ENCODE assay signal across 25 cellular contexts in the genomic region with DNA sequence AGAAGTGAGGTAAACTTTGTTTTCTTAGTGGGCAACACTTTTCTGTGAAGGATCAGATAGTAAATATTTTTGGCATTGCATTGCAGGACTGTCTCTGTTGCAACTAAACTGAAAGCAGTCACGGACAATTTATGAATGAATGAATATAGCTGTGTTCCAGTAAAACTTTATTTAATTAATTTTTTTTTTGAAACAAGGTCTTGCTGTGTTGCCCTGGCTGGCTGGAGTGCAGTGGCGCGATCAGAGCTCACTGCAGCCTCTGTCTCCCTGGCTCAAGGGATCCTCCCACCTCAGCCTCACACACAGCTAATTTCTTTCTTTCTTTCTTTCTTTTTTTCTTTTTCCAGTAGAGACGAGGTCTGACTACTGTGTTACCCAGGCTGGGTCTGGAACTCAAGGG. TPM values are rescaled to one million over a fixed set of nuclear protein-coding genes. Genes with fewer than 3 reads are reported as not detected.
A peak's percentile ranks its signal among the peaks of the same experiment; 100 is the strongest.
DNase-seq lines count a peak whose midpoint lies in the region; ATAC-seq, FAIRE-seq and TF ChIP-seq lines count a peak whose summit lies in the region.
"Had no signal": no experiment of that assay in that cellular context is flagged by ENCODE, and none has a peak within 500 bp of the region (broad histone marks: within the 10 kb centered on the region; RNA-seq: fewer than 3 reads in every experiment).

No MANE protein-coding gene starts in this region.

- H3K9me3 Mint-ChIP-seq in neural progenitor cell: peaks cover 31% of the 10 kb centered on the region

- no peak overlapping the region for H2AFZ ChIP-seq in HepG2 (ENCODE audit: low read length)
- H2AFZ ChIP-seq in GM12878 (ENCODE audit: control insufficient read depth, low read depth, low read length): no peak overlapping the region
- no peak overlapping the region for H2AFZ ChIP-seq in neural progenitor cell (replicated peaks)

- no TSS peak for BruUV-seq in HepG2 (replicated peaks; lab: Mats Ljungman, UMichigan)
- BruUV-seq in GM12878 (replicated peaks; lab: Mats Ljungman, UMichigan): no TSS peak

- H4K20me1 ChIP-seq in HepG2 (ENCODE audit: insufficient read depth, low read length) (peaks cover 2% of the 10 kb centered on the region; the same call in 1 of the 2 replicates), GM12878 (ENCODE audit: control insufficient read depth, insufficient read depth) (no peaks in the 10 kb centered on the region), neural progenitor cell (ENCODE audit: low read depth) (peaks cover 2% of the 10 kb centered on the region)

- RAD21 ChIA-PET in GM12878 (lab: Charles Lee; ENCODE audit: unreplicated experiment): no interaction called here

- intact Hi-C loops in HepG2 (cut with micrococcal nuclease; ENCODE audit: unreplicated experiment): loop anchor here (2.0 kb wide), 1 partner anchor 16 kb away; the partner anchor contains the start of genes NDUFB11 and RBM10
- intact Hi-C loops in right lobe of liver (cut with DNase I): no loop called here
- intact Hi-C loops in GM12878 (cut with micrococcal nuclease; ENCODE audit: unreplicated experiment): no loop called here

- DNase-seq in HepG2 (ENCODE audit: low spot score): no peak
- no peak for DNase-seq in right lobe of liver
- DNase-seq in GM12878 (ENCODE audit: low read depth, low spot score): no peak
- peak; percentile 8 for DNase-seq in mesenteric fat pad (ENCODE audit: low spot score)
- DNase-seq in NOMO-1 treated with dmso at 0.1 percent for 144 hours (lab: John Stamatoyannopoulos, UW; ENCODE audit: unreplicated experiment): no peak
- DNase-seq in DMS114 treated with DMSO at 0.1 percent for 48 hours (lab: John Stamatoyannopoulos, UW; ENCODE audit: unreplicated experiment): no peak
- DNase-seq in neural progenitor cell (ENCODE audit: low spot score): no peak
- DNase-seq: Calu3, DMS153, DND-41, H7, Kasumi-1, NCI-H1105, NCI-H146, NCI-H1930, NCI-H2107, NCI-H524, NCI-H774, PC-3 had no signal

- no peaks in the 10 kb centered on the region for H3F3A ChIP-seq in neural progenitor cell (ENCODE audit: low read depth)

- 93% methylated on average over 4 of the region's 4 CpGs for WGBS in HepG2 (ENCODE audit: low lambda C conversion rate)
- 40% methylated on average over 4 of the region's 4 CpGs for WGBS in right lobe of liver (ENCODE audit: insufficient coverage, low coverage, low lambda C conversion rate, missing lambda C conversion rate)
- WGBS in GM12878 (ENCODE audit: insufficient coverage, insufficient replicate concordance, low lambda C conversion rate, missing lambda C conversion rate): 62% methylated on average over 4 of the region's 4 CpGs

- H3K4me1 ChIP-seq in HepG2 (ENCODE audit: insufficient read depth, low read length) (peaks cover 36% of the 10 kb centered on the region), right lobe of liver (peaks cover 0 to 22% (median 3%) of the 10 kb centered on the region in 4 donors), GM12878 (ENCODE audit: control insufficient read depth, insufficient read depth, low read length) (no peaks in the 10 kb centered on the region), neural progenitor cell (no peaks in the 10 kb centered on the region)

- H3K36me3 Mint-ChIP-seq in neural progenitor cell: peaks cover 36% of the 10 kb centered on the region

- TF ChIP-seq CTCF in HepG2 (CRISPR knock-in tag; IDR thresholded peaks at IDR 0.05): no peak
- no peak for TF ChIP-seq CTCF in right lobe of liver (IDR thresholded peaks at IDR 0.05)
- TF ChIP-seq CTCF in GM12878 (IDR thresholded peaks at IDR 0.05 in 2 of 3, conservative IDR thresholded peaks at IDR 0.05 in 1 of 3; ENCODE audit: control insufficient read depth in 2 of 3, extremely low read depth in 1 of 3, insufficient read depth in 1 of 3, low read depth in 3 of 3, low read length in 3 of 3): no peak
- no peak for TF ChIP-seq CTCF in neural progenitor cell (IDR thresholded peaks at IDR 0.05)

- H3K4me3 ChIP-seq in HepG2 (replicated peaks in 1 of 3; ENCODE audit: insufficient read depth in 1 of 3, low read depth in 2 of 3, low read length in 3 of 3) (no peak overlapping the region), right lobe of liver (no peak overlapping the region), GM12878 (no peak overlapping the region), neural progenitor cell (no peak overlapping the region)
- H3K4me3 ChIP-seq: K562 had no signal

- H3K36me3 ChIP-seq in HepG2 (replicated peaks in 1 of 2; ENCODE audit: control insufficient read depth in 1 of 2, insufficient read depth in 2 of 2, low read length in 2 of 2) (peaks cover 2 to 10% of the 10 kb centered on the region in 2 experiments; a peak in 2 of 5 replicates), right lobe of liver (no peaks in the 10 kb centered on the region), GM12878 (ENCODE audit: control insufficient read depth in 2 of 2, insufficient read depth in 2 of 2, low read length in 1 of 2) (peaks cover 0 to 3% of the 10 kb centered on the region in 2 experiments; a peak in 2 of 4 replicates), neural progenitor cell (no peaks in the 10 kb centered on the region)

- TF ChIP-seq POLR2A in HepG2 (IDR thresholded peaks at IDR 0.05; ENCODE audit: insufficient read depth in 1 of 2, low read depth in 2 of 2, low read length in 2 of 2): no peak
- TF ChIP-seq POLR2A in right lobe of liver (IDR thresholded peaks at IDR 0.05): no peak
- no peak for TF ChIP-seq POLR2A in GM12878 (IDR thresholded peaks at IDR 0.05; ENCODE audit: low read depth, low read length)

- H3K79me2 ChIP-seq in HepG2 (ENCODE audit: insufficient read depth, low read length): peaks cover 42% of the 10 kb centered on the region
- peaks cover 9% of the 10 kb centered on the region for H3K79me2 ChIP-seq in GM12878 (ENCODE audit: control insufficient read depth, insufficient read depth, low read length)
- H3K79me2 ChIP-seq in neural progenitor cell (ENCODE audit: low read depth): peaks cover 97% of the 10 kb centered on the region

- no peak for FAIRE-seq in HepG2 (lab: Jason Lieb, UNC)
- FAIRE-seq in GM12878 (lab: Jason Lieb, UNC): peak; percentile 23
- FAIRE-seq: A204.1, GM19239, K562 had no signal

- H3K4me3 Mint-ChIP-seq in neural progenitor cell: no peak overlapping the region
- H3K4me3 Mint-ChIP-seq: B cell had no signal

- CTCF ChIA-PET in HepG2 (lab: Yijun Ruan, JAX; ENCODE audit: low intra/inter-chr PET ratio, low total read pairs) (no interaction called here), GM12878 (lab: Yijun Ruan, JAX) (no interaction called here)

- TF ChIP-seq EP300 in HepG2 (IDR thresholded peaks at IDR 0.05; ENCODE audit: low read depth in 2 of 2, low read length in 2 of 2): no peak
- TF ChIP-seq EP300 in HepG2 (CRISPR knock-in tag; IDR thresholded peaks at IDR 0.05; ENCODE audit: borderline replicate concordance): no peak
- TF ChIP-seq EP300 in GM12878 (IDR thresholded peaks at IDR 0.05; ENCODE audit: borderline replicate concordance in 1 of 2, control insufficient read depth in 1 of 2, low read depth in 2 of 2, low read length in 2 of 2): no peak

- no peaks in the 10 kb centered on the region for H3K4me1 Mint-ChIP-seq in neural progenitor cell

- H3K27ac Mint-ChIP-seq in neural progenitor cell: no peak overlapping the region
- H3K27ac Mint-ChIP-seq: B cell had no signal

- H3K9ac ChIP-seq in HepG2 (ENCODE audit: insufficient read depth, low read depth, low read length) (peak overlapping the region; percentile 43), GM12878 (ENCODE audit: control insufficient read depth, insufficient read depth, low read length) (no peak overlapping the region), neural progenitor cell (no peak overlapping the region)

- H3K27me3 ChIP-seq in HepG2 (ENCODE audit: control insufficient read depth in 1 of 2, insufficient read depth in 2 of 2, low read length in 2 of 2) (no peaks in the 10 kb centered on the region), right lobe of liver (no peaks in the 10 kb centered on the region), GM12878 (replicated peaks in 1 of 2; ENCODE audit: control insufficient read depth in 2 of 2, insufficient read depth in 2 of 2, low read length in 1 of 2) (no peaks in the 10 kb centered on the region), neural progenitor cell (no peaks in the 10 kb centered on the region)

- SMC1A ChIA-PET in GM12878 (lab: Charles Lee; ENCODE audit: uncharacterized antibody, unreplicated experiment): no interaction called here

- POLR2A ChIA-PET in HepG2 (lab: Yijun Ruan, JAX) (interaction anchor here (1.6 kb wide), 1 partner anchor 16 kb away, joined by 4 read pairs; the partner anchor contains the start of gene RBM10), GM12878 (lab: Charles Lee) (interaction anchor here (0.6 kb wide), 1 partner anchor 295 kb away, joined by 3 read pairs; no protein-coding TSS in a partner anchor)

- H3K27ac ChIP-seq in HepG2 (ENCODE audit: extremely low read length, insufficient read depth, low read length): peak overlapping the region; percentile 82
- peak overlapping the region in 1 of 3 donors; percentile 24 for H3K27ac ChIP-seq in right lobe of liver
- H3K27ac ChIP-seq in GM12878 (ENCODE audit: control insufficient read depth, insufficient read depth): no peak overlapping the region
- no peak overlapping the region for H3K27ac ChIP-seq in neural progenitor cell
- H3K27ac ChIP-seq: C4-2B had no signal

- H3K4me2 ChIP-seq in HepG2 (ENCODE audit: low read depth, low read length): no peak overlapping the region
- no peak overlapping the region for H3K4me2 ChIP-seq in GM12878 (ENCODE audit: control insufficient read depth, insufficient read depth)
- H3K4me2 ChIP-seq in neural progenitor cell: no peak overlapping the region

- ATAC-seq in HepG2: no peak
- no peak for ATAC-seq in right lobe of liver
- no peak for ATAC-seq in GM12878
- ATAC-seq: K562, PC-3, SK-N-SH treated with all-trans-retinoic acid at 6 μM for 48 hours had no signal

- TF ChIP-seq RAD21 in HepG2 (CRISPR knock-in tag; IDR thresholded peaks at IDR 0.05) (no peak), GM12878 (IDR thresholded peaks at IDR 0.05; ENCODE audit: insufficient read depth, low read depth, low read length) (no peak)

- in situ Hi-C loops in HepG2 (cut with HindIII; ENCODE audit: extremely low pct_ligation_motif_present, low pct_unique_long_range_greater_than_20kb) (no loop called here), GM12878 (cut with MboI) (no loop called here)

- H3K27me3 Mint-ChIP-seq in neural progenitor cell (ENCODE audit: insufficient read depth, low read depth): peaks cover 8% of the 10 kb centered on the region
- H3K27me3 Mint-ChIP-seq: B cell had no signal

- H3K9me3 ChIP-seq in HepG2 (ENCODE audit: low read length) (no peaks in the 10 kb centered on the region), right lobe of liver (no peaks in the 10 kb centered on the region), GM12878 (replicated peaks; ENCODE audit: control insufficient read depth, insufficient read depth, low read length) (peaks cover 2% of the 10 kb centered on the region; the same call in 1 of the 3 replicates), neural progenitor cell (ENCODE audit: low read depth) (peaks cover 9% of the 10 kb centered on the region)

RNA-seq across cellular contexts. Expression of gene RBM10, which starts 15.8 kb away (rescaled TPM):
- total RNA-seq in HepG2 (2016; rRNA removed; fragmentation: Illumina TruSeq; extraction: Trizol) (41.6 and 43.1 TPM in 2 replicates), right lobe of liver (10 to 100 TPM; 12.5 to 20.8 (median 15.2) TPM), GM12878 (2014; rRNA removed) (46.8 and 48.0 TPM in 2 replicates), GM12878 (2014; rRNA removed; fragmentation: Illumina TruSeq; extraction: Trizol) (20.7 and 24.8 TPM in 2 replicates), GM12878 (2021) (55.5 and 57.6 TPM in 2 replicates), mesenteric fat pad (23.6 TPM), neural progenitor cell (ENCODE audit: low replicate concordance) (26.5 and 65.9 TPM in 2 replicates)
- 3.1 and 4.0 TPM in 2 replicates for total RNA-seq in HepG2 (2016; cell fraction: cytosol; rRNA removed; fragmentation: Illumina TruSeq; extraction: Trizol; ENCODE audit: low read depth)
- total RNA-seq in HepG2 (2016; cell fraction: insoluble cytoplasmic fraction; rRNA removed; fragmentation: Illumina TruSeq; extraction: Trizol): 35.5 and 44.5 TPM in 2 replicates
- total RNA-seq in HepG2 (2016; cell fraction: membrane; rRNA removed; fragmentation: Illumina TruSeq; extraction: Trizol): 12.2 and 12.8 TPM in 2 replicates
- 22.5 and 26.2 TPM in 2 replicates for total RNA-seq in HepG2 (2016; cell fraction: nucleus; rRNA removed; fragmentation: Illumina TruSeq; extraction: Trizol)
- polyA plus RNA-seq in HepG2 (2011; rRNA removed) (15.8 and 15.9 TPM in 2 replicates), GM12878 (2011; rRNA removed) (7.8 and 16.0 TPM in 2 replicates), GM12878 (2014; fragmentation: Illumina TruSeq; extraction: Trizol) (10.4 and 22.5 TPM in 2 replicates), GM12878 (2014; fragmentation: Nextera tagmentation; extraction: Ambion mirVana) (1 to 10 TPM; 1.4 to 4.4 TPM), GM12878 (2014; rRNA removed) (34.9 and 40.2 TPM in 2 replicates), GM12878 (2016; fragmentation: Nextera tagmentation; extraction: Ambion mirVana) (10 to 100 TPM; 50.0 to 60.0 TPM)
- 10.4 and 16.9 TPM in 2 replicates for polyA plus RNA-seq in HepG2 (2011; cell fraction: cytosol; rRNA removed)
- polyA plus RNA-seq in HepG2 (2011; cell fraction: nucleus; rRNA removed): 45.1 and 59.0 TPM in 2 replicates
- polyA plus RNA-seq in HepG2 (2012): 14.1 and 15.9 TPM in 2 replicates
- 2.7 and 3.4 TPM in 2 replicates for polyA plus RNA-seq in HepG2 (2016; cell fraction: cytosol; fragmentation: Illumina TruSeq; extraction: Trizol; ENCODE audit: low read depth)
- 29.5 and 39.2 TPM in 2 replicates for polyA plus RNA-seq in HepG2 (2016; cell fraction: insoluble cytoplasmic fraction; fragmentation: Illumina TruSeq; extraction: Trizol; ENCODE audit: low read depth)
- polyA plus RNA-seq in HepG2 (2016; cell fraction: membrane; fragmentation: Illumina TruSeq; extraction: Trizol; ENCODE audit: low read depth): 6.9 and 7.3 TPM in 2 replicates
- 49.1 and 54.4 TPM in 2 replicates for polyA plus RNA-seq in HepG2 (2016; cell fraction: nucleus; fragmentation: Illumina TruSeq; extraction: Trizol; ENCODE audit: insufficient read depth, low read depth)
- polyA minus RNA-seq in HepG2 (2011; rRNA and poly(A)+ RNA removed; ENCODE audit: low replicate concordance): 24.6 and 41.4 TPM in 2 replicates
- 10.8 and 15.2 TPM in 2 replicates for polyA minus RNA-seq in HepG2 (2011; cell fraction: cytosol; rRNA and poly(A)+ RNA removed)
- 9.4 and 10.0 TPM in 2 replicates for polyA minus RNA-seq in HepG2 (2011; cell fraction: nucleus; rRNA and poly(A)+ RNA removed)
- total RNA-seq in GM12878 (2013; cell fraction: nucleolus; rRNA removed): 20.5 and 23.3 TPM in 2 replicates
- 9.2 TPM for polyA plus RNA-seq in GM12878 (2011; ENCODE audit: low read depth)
- 26.5 and 30.1 TPM in 2 replicates for polyA plus RNA-seq in GM12878 (2011; cell fraction: cytosol; rRNA removed)
- 65.0 and 78.6 TPM in 2 replicates for polyA plus RNA-seq in GM12878 (2011; cell fraction: nucleus; rRNA removed)
- polyA plus RNA-seq in GM12878 (2012): 28.7 and 33.3 TPM in 2 replicates
- 18.5 and 31.5 TPM in 2 replicates for polyA minus RNA-seq in GM12878 (2011; rRNA and poly(A)+ RNA removed)
- 20.6 and 22.2 TPM in 2 replicates for polyA minus RNA-seq in GM12878 (2011; cell fraction: cytosol; rRNA and poly(A)+ RNA removed)
- 9.6 and 17.0 TPM in 2 replicates for polyA minus RNA-seq in GM12878 (2011; cell fraction: nucleus; rRNA and poly(A)+ RNA removed)

RNA-seq across cellular contexts. Expression of gene NDUFB11, which starts 16.3 kb away (rescaled TPM):
- total RNA-seq in HepG2 (2016; rRNA removed; fragmentation: Illumina TruSeq; extraction: Trizol): 94.8 and 100 TPM in 2 replicates
- total RNA-seq in HepG2 (2016; cell fraction: cytosol; rRNA removed; fragmentation: Illumina TruSeq; extraction: Trizol; ENCODE audit: low read depth): 63.5 and 69.5 TPM in 2 replicates
- total RNA-seq in HepG2 (2016; cell fraction: insoluble cytoplasmic fraction; rRNA removed; fragmentation: Illumina TruSeq; extraction: Trizol): 101 and 102 TPM in 2 replicates
- total RNA-seq in HepG2 (2016; cell fraction: membrane; rRNA removed; fragmentation: Illumina TruSeq; extraction: Trizol): 56.7 and 63.8 TPM in 2 replicates
- 50.3 and 51.3 TPM in 2 replicates for total RNA-seq in HepG2 (2016; cell fraction: nucleus; rRNA removed; fragmentation: Illumina TruSeq; extraction: Trizol)
- polyA plus RNA-seq in HepG2 (2011; rRNA removed): 46.6 and 53.9 TPM in 2 replicates
- 62.7 and 82.8 TPM in 2 replicates for polyA plus RNA-seq in HepG2 (2011; cell fraction: cytosol; rRNA removed)
- polyA plus RNA-seq in HepG2 (2011; cell fraction: nucleus; rRNA removed): 23.0 and 26.5 TPM in 2 replicates
- 42.6 and 54.4 TPM in 2 replicates for polyA plus RNA-seq in HepG2 (2012)
- polyA plus RNA-seq in HepG2 (2016; cell fraction: cytosol; fragmentation: Illumina TruSeq; extraction: Trizol; ENCODE audit: low read depth): 79.8 and 82.5 TPM in 2 replicates
- polyA plus RNA-seq in HepG2 (2016; cell fraction: insoluble cytoplasmic fraction; fragmentation: Illumina TruSeq; extraction: Trizol; ENCODE audit: low read depth): 92.6 and 96.5 TPM in 2 replicates
- polyA plus RNA-seq in HepG2 (2016; cell fraction: membrane; fragmentation: Illumina TruSeq; extraction: Trizol; ENCODE audit: low read depth): 57.9 and 58.0 TPM in 2 replicates
- 81.9 and 89.2 TPM in 2 replicates for polyA plus RNA-seq in HepG2 (2016; cell fraction: nucleus; fragmentation: Illumina TruSeq; extraction: Trizol; ENCODE audit: insufficient read depth, low read depth)
- polyA minus RNA-seq in HepG2 (2011; rRNA and poly(A)+ RNA removed; ENCODE audit: low replicate concordance): 77.2 and 279 TPM in 2 replicates
- 29.8 and 30.6 TPM in 2 replicates for polyA minus RNA-seq in HepG2 (2011; cell fraction: cytosol; rRNA and poly(A)+ RNA removed)
- polyA minus RNA-seq in HepG2 (2011; cell fraction: nucleus; rRNA and poly(A)+ RNA removed): 7.1 and 9.5 TPM in 2 replicates
- total RNA-seq in right lobe of liver: 10 to 100 TPM; 37.8 to 64.0 (median 50.7) TPM
- 6.3 and 11.1 TPM in 2 replicates for total RNA-seq in GM12878 (2013; cell fraction: nucleolus; rRNA removed)
- total RNA-seq in GM12878 (2014; rRNA removed): 179 and 202 TPM in 2 replicates
- 51.2 and 60.8 TPM in 2 replicates for total RNA-seq in GM12878 (2014; rRNA removed; fragmentation: Illumina TruSeq; extraction: Trizol)
- 101 and 106 TPM in 2 replicates for total RNA-seq in GM12878 (2021)
- polyA plus RNA-seq in GM12878 (2011; ENCODE audit: low read depth): 14.4 TPM
- 27.3 and 53.4 TPM in 2 replicates for polyA plus RNA-seq in GM12878 (2011; rRNA removed)
- polyA plus RNA-seq in GM12878 (2011; cell fraction: cytosol; rRNA removed): 92.9 and 97.2 TPM in 2 replicates
- polyA plus RNA-seq in GM12878 (2011; cell fraction: nucleus; rRNA removed): 33.8 and 41.1 TPM in 2 replicates
- 89.4 and 91.6 TPM in 2 replicates for polyA plus RNA-seq in GM12878 (2012)
- 41.5 and 42.5 TPM in 2 replicates for polyA plus RNA-seq in GM12878 (2014; fragmentation: Illumina TruSeq; extraction: Trizol)
- 10 to 100 TPM; 16.1 to 44.5 TPM for polyA plus RNA-seq in GM12878 (2014; fragmentation: Nextera tagmentation; extraction: Ambion mirVana)
- 164 and 211 TPM in 2 replicates for polyA plus RNA-seq in GM12878 (2014; rRNA removed)
- 100 to 1,000 TPM; 197 to 199 TPM for polyA plus RNA-seq in GM12878 (2016; fragmentation: Nextera tagmentation; extraction: Ambion mirVana)
- 46.4 and 67.7 TPM in 2 replicates for polyA minus RNA-seq in GM12878 (2011; rRNA and poly(A)+ RNA removed)
- polyA minus RNA-seq in GM12878 (2011; cell fraction: cytosol; rRNA and poly(A)+ RNA removed): 24.2 and 27.1 TPM in 2 replicates
- polyA minus RNA-seq in GM12878 (2011; cell fraction: nucleus; rRNA and poly(A)+ RNA removed): 8.1 and 15.1 TPM in 2 replicates
- 58.6 TPM for total RNA-seq in mesenteric fat pad
- 53.1 and 86.1 TPM in 2 replicates for total RNA-seq in neural progenitor cell (ENCODE audit: low replicate concordance)

RNA-seq across cellular contexts. Expression of gene UBA1, which starts 32.8 kb away (rescaled TPM):
- total RNA-seq in HepG2 (2016; rRNA removed; fragmentation: Illumina TruSeq; extraction: Trizol) (93.3 and 95.6 TPM in 2 replicates), right lobe of liver (100 to 1,000 TPM in 4 of 6 experiments, 10 to 100 TPM in 2; 85.1 to 120 (median 107) TPM), GM12878 (2014; rRNA removed) (228 and 255 TPM in 2 replicates), GM12878 (2014; rRNA removed; fragmentation: Illumina TruSeq; extraction: Trizol) (60.1 and 64.7 TPM in 2 replicates), GM12878 (2021) (296 and 314 TPM in 2 replicates), mesenteric fat pad (189 TPM), neural progenitor cell (ENCODE audit: low replicate concordance) (291 and 537 TPM in 2 replicates)
- 5.4 and 7.1 TPM in 2 replicates for total RNA-seq in HepG2 (2016; cell fraction: cytosol; rRNA removed; fragmentation: Illumina TruSeq; extraction: Trizol; ENCODE audit: low read depth)
- total RNA-seq in HepG2 (2016; cell fraction: insoluble cytoplasmic fraction; rRNA removed; fragmentation: Illumina TruSeq; extraction: Trizol): 77.7 and 94.2 TPM in 2 replicates
- total RNA-seq in HepG2 (2016; cell fraction: membrane; rRNA removed; fragmentation: Illumina TruSeq; extraction: Trizol): 18.1 and 19.1 TPM in 2 replicates
- total RNA-seq in HepG2 (2016; cell fraction: nucleus; rRNA removed; fragmentation: Illumina TruSeq; extraction: Trizol): 55.6 and 61.3 TPM in 2 replicates
- polyA plus RNA-seq in HepG2 (2011; rRNA removed) (129 and 146 TPM in 2 replicates), GM12878 (2011; rRNA removed) (96.5 and 271 TPM in 2 replicates), GM12878 (2014; fragmentation: Illumina TruSeq; extraction: Trizol) (121 and 180 TPM in 2 replicates), GM12878 (2014; fragmentation: Nextera tagmentation; extraction: Ambion mirVana) (10 to 100 TPM; 60.4 to 79.9 TPM), GM12878 (2014; rRNA removed) (225 and 247 TPM in 2 replicates), GM12878 (2016; fragmentation: Nextera tagmentation; extraction: Ambion mirVana) (100 to 1,000 TPM; 208 to 229 TPM)
- polyA plus RNA-seq in HepG2 (2011; cell fraction: cytosol; rRNA removed): 77.3 and 97.9 TPM in 2 replicates
- polyA plus RNA-seq in HepG2 (2011; cell fraction: nucleus; rRNA removed): 223 and 227 TPM in 2 replicates
- polyA plus RNA-seq in HepG2 (2012): 84.6 and 94.4 TPM in 2 replicates
- polyA plus RNA-seq in HepG2 (2016; cell fraction: cytosol; fragmentation: Illumina TruSeq; extraction: Trizol; ENCODE audit: low read depth): 4.8 and 5.6 TPM in 2 replicates
- 93.8 and 120 TPM in 2 replicates for polyA plus RNA-seq in HepG2 (2016; cell fraction: insoluble cytoplasmic fraction; fragmentation: Illumina TruSeq; extraction: Trizol; ENCODE audit: low read depth)
- polyA plus RNA-seq in HepG2 (2016; cell fraction: membrane; fragmentation: Illumina TruSeq; extraction: Trizol; ENCODE audit: low read depth): 10.0 and 13.0 TPM in 2 replicates
- 158 and 178 TPM in 2 replicates for polyA plus RNA-seq in HepG2 (2016; cell fraction: nucleus; fragmentation: Illumina TruSeq; extraction: Trizol; ENCODE audit: insufficient read depth, low read depth)
- 280 and 721 TPM in 2 replicates for polyA minus RNA-seq in HepG2 (2011; rRNA and poly(A)+ RNA removed; ENCODE audit: low replicate concordance)
- polyA minus RNA-seq in HepG2 (2011; cell fraction: cytosol; rRNA and poly(A)+ RNA removed): 69.7 and 70.1 TPM in 2 replicates
- polyA minus RNA-seq in HepG2 (2011; cell fraction: nucleus; rRNA and poly(A)+ RNA removed): 44.2 and 45.4 TPM in 2 replicates
- 132 and 146 TPM in 2 replicates for total RNA-seq in GM12878 (2013; cell fraction: nucleolus; rRNA removed)
- 130 TPM for polyA plus RNA-seq in GM12878 (2011; ENCODE audit: low read depth)
- 291 and 337 TPM in 2 replicates for polyA plus RNA-seq in GM12878 (2011; cell fraction: cytosol; rRNA removed)
- 336 and 470 TPM in 2 replicates for polyA plus RNA-seq in GM12878 (2011; cell fraction: nucleus; rRNA removed)
- polyA plus RNA-seq in GM12878 (2012): 161 and 179 TPM in 2 replicates
- 354 and 380 TPM in 2 replicates for polyA minus RNA-seq in GM12878 (2011; rRNA and poly(A)+ RNA removed)
- polyA minus RNA-seq in GM12878 (2011; cell fraction: cytosol; rRNA and poly(A)+ RNA removed): 111 and 133 TPM in 2 replicates
- polyA minus RNA-seq in GM12878 (2011; cell fraction: nucleus; rRNA and poly(A)+ RNA removed): 65.5 and 116 TPM in 2 replicates

RNA-seq across cellular contexts. Expression of gene CDK16, which starts 57.7 kb away (rescaled TPM):
- total RNA-seq in HepG2 (2016; rRNA removed; fragmentation: Illumina TruSeq; extraction: Trizol) (54.0 and 64.5 TPM in 2 replicates), right lobe of liver (10 to 100 TPM; 14.6 to 37.4 (median 29.5) TPM), GM12878 (2014; rRNA removed) (45.6 and 45.7 TPM in 2 replicates), GM12878 (2014; rRNA removed; fragmentation: Illumina TruSeq; extraction: Trizol) (32.0 and 32.1 TPM in 2 replicates), GM12878 (2021) (63.5 and 64.5 TPM in 2 replicates), mesenteric fat pad (80.6 TPM), neural progenitor cell (ENCODE audit: low replicate concordance) (166 and 248 TPM in 2 replicates)
- 42.6 and 48.2 TPM in 2 replicates for total RNA-seq in HepG2 (2016; cell fraction: cytosol; rRNA removed; fragmentation: Illumina TruSeq; extraction: Trizol; ENCODE audit: low read depth)
- 46.2 and 63.4 TPM in 2 replicates for total RNA-seq in HepG2 (2016; cell fraction: insoluble cytoplasmic fraction; rRNA removed; fragmentation: Illumina TruSeq; extraction: Trizol)
- total RNA-seq in HepG2 (2016; cell fraction: membrane; rRNA removed; fragmentation: Illumina TruSeq; extraction: Trizol): 101 and 102 TPM in 2 replicates
- 48.0 and 50.2 TPM in 2 replicates for total RNA-seq in HepG2 (2016; cell fraction: nucleus; rRNA removed; fragmentation: Illumina TruSeq; extraction: Trizol)
- polyA plus RNA-seq in HepG2 (2011; rRNA removed) (221 and 225 TPM in 2 replicates), GM12878 (2011; rRNA removed) (36.5 and 75.1 TPM in 2 replicates), GM12878 (2014; fragmentation: Illumina TruSeq; extraction: Trizol) (41.4 and 50.7 TPM in 2 replicates), GM12878 (2014; fragmentation: Nextera tagmentation; extraction: Ambion mirVana) (1 to 10 TPM; 2.4 to 4.1 TPM), GM12878 (2014; rRNA removed) (57.1 and 64.1 TPM in 2 replicates), GM12878 (2016; fragmentation: Nextera tagmentation; extraction: Ambion mirVana) (10 to 100 TPM; 43.7 to 52.7 TPM)
- polyA plus RNA-seq in HepG2 (2011; cell fraction: cytosol; rRNA removed): 159 and 189 TPM in 2 replicates
- 710 and 899 TPM in 2 replicates for polyA plus RNA-seq in HepG2 (2011; cell fraction: nucleus; rRNA removed)
- polyA plus RNA-seq in HepG2 (2012): 70.8 and 105 TPM in 2 replicates
- polyA plus RNA-seq in HepG2 (2016; cell fraction: cytosol; fragmentation: Illumina TruSeq; extraction: Trizol; ENCODE audit: low read depth): 81.6 and 88.2 TPM in 2 replicates
- 86.5 and 108 TPM in 2 replicates for polyA plus RNA-seq in HepG2 (2016; cell fraction: insoluble cytoplasmic fraction; fragmentation: Illumina TruSeq; extraction: Trizol; ENCODE audit: low read depth)
- polyA plus RNA-seq in HepG2 (2016; cell fraction: membrane; fragmentation: Illumina TruSeq; extraction: Trizol; ENCODE audit: low read depth): 133 and 157 TPM in 2 replicates
- polyA plus RNA-seq in HepG2 (2016; cell fraction: nucleus; fragmentation: Illumina TruSeq; extraction: Trizol; ENCODE audit: insufficient read depth, low read depth): 147 and 168 TPM in 2 replicates
- 219 and 435 TPM in 2 replicates for polyA minus RNA-seq in HepG2 (2011; rRNA and poly(A)+ RNA removed; ENCODE audit: low replicate concordance)
- polyA minus RNA-seq in HepG2 (2011; cell fraction: cytosol; rRNA and poly(A)+ RNA removed): 89.3 and 94.1 TPM in 2 replicates
- polyA minus RNA-seq in HepG2 (2011; cell fraction: nucleus; rRNA and poly(A)+ RNA removed): 94.1 and 102 TPM in 2 replicates
- total RNA-seq in GM12878 (2013; cell fraction: nucleolus; rRNA removed): 48.3 and 52.2 TPM in 2 replicates
- 42.8 TPM for polyA plus RNA-seq in GM12878 (2011; ENCODE audit: low read depth)
- 92.7 and 112 TPM in 2 replicates for polyA plus RNA-seq in GM12878 (2011; cell fraction: cytosol; rRNA removed)
- 278 and 292 TPM in 2 replicates for polyA plus RNA-seq in GM12878 (2011; cell fraction: nucleus; rRNA removed)
- polyA plus RNA-seq in GM12878 (2012): 54.4 and 59.2 TPM in 2 replicates
- 83.6 and 118 TPM in 2 replicates for polyA minus RNA-seq in GM12878 (2011; rRNA and poly(A)+ RNA removed)
- 46.0 and 50.3 TPM in 2 replicates for polyA minus RNA-seq in GM12878 (2011; cell fraction: cytosol; rRNA and poly(A)+ RNA removed)
- polyA minus RNA-seq in GM12878 (2011; cell fraction: nucleus; rRNA and poly(A)+ RNA removed): 40.9 and 54.2 TPM in 2 replicates
